ENCODE assay signal across 8 cellular contexts in genomic region chr4:107824367-107825071, GRCh38. TPM values are rescaled to one million over a fixed set of nuclear protein-coding genes. Genes with fewer than 3 reads are reported as not detected.
DNase-seq lines count a peak whose midpoint lies in the region; TF ChIP-seq lines count a peak whose summit lies in the region.

Gene SGMS2 (plus strand): TSS chr4:107824932. CDS start chr4:107895554, 70,622 bp downstream.

- no peaks in the 10 kb centered on the region for H3K27me3 ChIP-seq in mesenchymal stem cell (ENCODE audit: control insufficient read depth in 1 of 2, insufficient read depth in 1 of 2, low read length in 2 of 2)

- H3K4me3 Mint-ChIP-seq in endothelial cell (ENCODE audit: unreplicated experiment), result peak within 1 kb of the TSS; percentile 90

- H4K91ac ChIP-seq in mesenchymal stem cell (ENCODE audit: low read length), result peak within 1 kb of the TSS; percentile 73

- H4K8ac ChIP-seq in mesenchymal stem cell (ENCODE audit: low read length), result peak within 1 kb of the TSS; percentile 89

- H3K27ac Mint-ChIP-seq in endothelial cell (ENCODE audit: unreplicated experiment), result no peak within 1 kb of the TSS

- peak within 1 kb of the TSS; percentile 49 to 53 for H3K4ac ChIP-seq in mesenchymal stem cell (ENCODE audit: low read depth in 1 of 2, low read length in 2 of 2)

- peaks cover 14% of the 10 kb centered on the region for H3K27me3 Mint-ChIP-seq in endothelial cell (ENCODE audit: unreplicated experiment)

- peak within 1 kb of the TSS; percentile 84 for H2AFZ ChIP-seq in mesenchymal stem cell (ENCODE audit: low read depth, low read length)

- H3K4me1 ChIP-seq in mesenchymal stem cell (ENCODE audit: control insufficient read depth, insufficient read depth, low read depth, low read length), result no peaks in the 10 kb centered on the region

- no peak within 1 kb of the TSS for H2AK5ac ChIP-seq in mesenchymal stem cell (ENCODE audit: low read length, severe bottlenecking)

- under 1% methylated on average over 63 of the region's 64 CpGs for WGBS in mesenchymal stem cell

- H3K9me3 Mint-ChIP-seq in endothelial cell (ENCODE audit: unreplicated experiment), result no peaks in the 10 kb centered on the region

- DNase-seq in DMS 273 (lab: John Stamatoyannopoulos, UW; ENCODE audit: unreplicated experiment) (peak; percentile 76), DMS 273 treated with DMSO at 0.1 percent for 48 hours (lab: John Stamatoyannopoulos, UW) (no peak), HFF-Myc (ENCODE audit: extremely low read depth, low read depth) (no peak), MV-4-11 (lab: John Stamatoyannopoulos, UW) (peak; percentile 38), endothelial cell (ENCODE audit: low spot score) (peak; percentile 44), mesenchymal stem cell (peak; percentile 91)
- peak; percentile 77 for DNase-seq in activated CD8-positive, alpha-beta memory T cell treated with anti-CD3 and anti-CD28 coated beads for 24 hours
- peak; percentile 29 to 61 (median 31) for DNase-seq in stimulated activated CD4-positive, alpha-beta T cell treated with anti-CD3 and anti-CD28 coated beads, TNF-alpha, amount 100 ng/mL, for 4 hours (ENCODE audit: low read depth in 3 of 3)

- H3K23ac ChIP-seq in mesenchymal stem cell (ENCODE audit: low read length in 2 of 2), result peak within 1 kb of the TSS in 1 of 2 experiments; percentile 63

- H2BK12ac ChIP-seq in mesenchymal stem cell (ENCODE audit: low read length in 2 of 2), result peak within 1 kb of the TSS in 1 of 2 experiments; percentile 80

- peaks cover 5% of the 10 kb centered on the region for H3K4me1 Mint-ChIP-seq in endothelial cell (ENCODE audit: unreplicated experiment)

- H3K9me3 ChIP-seq in mesenchymal stem cell (ENCODE audit: control insufficient read depth, low read length), result no peaks in the 10 kb centered on the region

- H3K36me3 ChIP-seq in mesenchymal stem cell (ENCODE audit: control insufficient read depth in 1 of 2, insufficient read depth in 2 of 2, low read depth in 1 of 2, low read length in 2 of 2), result no peaks in the 10 kb centered on the region

- H2BK15ac ChIP-seq in mesenchymal stem cell (ENCODE audit: low read depth, poor library complexity, severe bottlenecking), result peak within 1 kb of the TSS; percentile 96

- H3K79me1 ChIP-seq in mesenchymal stem cell (replicated peaks; ENCODE audit: low read length, poor library complexity, severe bottlenecking), result peaks cover 6% of the 10 kb centered on the region

- peak within 1 kb of the TSS; percentile 92 for H3K27ac ChIP-seq in mesenchymal stem cell (ENCODE audit: low read length, poor library complexity, severe bottlenecking)

- H3K18ac ChIP-seq in mesenchymal stem cell (ENCODE audit: low read depth in 1 of 2, low read length in 2 of 2), result peak within 1 kb of the TSS; percentile 71

- H3K4me3 ChIP-seq in HFF-Myc (replicated peaks; ENCODE audit: low read depth, low read length) (peak within 1 kb of the TSS; percentile 66), mesenchymal stem cell (ENCODE audit: insufficient read depth in 1 of 2, low read depth in 1 of 2, low read length in 2 of 2) (peak within 1 kb of the TSS; percentile 76 to 93)

- peak within 1 kb of the TSS; percentile 97 for H3K9ac ChIP-seq in mesenchymal stem cell (ENCODE audit: low read length)

- peak within 1 kb of the TSS; percentile 68 for H3K4me2 ChIP-seq in mesenchymal stem cell (ENCODE audit: low read length, poor library complexity, severe bottlenecking)

- H3K36me3 Mint-ChIP-seq in endothelial cell (ENCODE audit: low read depth, unreplicated experiment), result no peaks in the 10 kb centered on the region

- peak within 1 kb of the TSS; percentile 45 for H2BK120ac ChIP-seq in mesenchymal stem cell (ENCODE audit: low read depth, low read length)

- H2BK5ac ChIP-seq in mesenchymal stem cell (ENCODE audit: low read depth, low read length, poor library complexity, severe bottlenecking), result peak within 1 kb of the TSS; percentile 54

- no peak within 1 kb of the TSS for H3K14ac ChIP-seq in mesenchymal stem cell (ENCODE audit: low read length in 2 of 2)

- TF ChIP-seq CTCF in HFF-Myc (IDR thresholded peaks at IDR 0.05; ENCODE audit: low read depth, low read length, missing control alignments) (no peak), endothelial cell (IDR thresholded peaks at IDR 0.05; ENCODE audit: unreplicated experiment) (no peak)

RNA-seq across cellular contexts. Expression of gene SGMS2, which starts in this region (rescaled TPM):
- 0.26 TPM for total RNA-seq in endothelial cell (ENCODE audit: unreplicated experiment)
- 12.5 TPM for polyA plus RNA-seq in mesenchymal stem cell (2013, experiment 1 of 2)
- polyA plus RNA-seq in mesenchymal stem cell (2013, experiment 2 of 2), result 12.4 TPM

Comparison
In these comparisons a context has a peak if more than half of its experiments do, and no peak if none do; other contexts are left out.
1. DNase-seq: peak in DMS 273 (single experiment), MV-4-11 (single experiment), activated CD8-positive, alpha-beta memory T cell treated with anti-CD3 and anti-CD28 coated beads for 24 hours (single experiment), mesenchymal stem cell (single experiment) and stimulated activated CD4-positive, alpha-beta T cell treated with anti-CD3 and anti-CD28 coated beads, TNF-alpha, amount 100 ng/mL, for 4 hours (3 of 3); none in DMS 273 treated with DMSO at 0.1 percent for 48 hours (single experiment) and HFF-Myc (single experiment).
2. Peak in DNase-seq in endothelial cell; RNA of the gene not detected or under 1 TPM.